In the genomic region with DNA sequence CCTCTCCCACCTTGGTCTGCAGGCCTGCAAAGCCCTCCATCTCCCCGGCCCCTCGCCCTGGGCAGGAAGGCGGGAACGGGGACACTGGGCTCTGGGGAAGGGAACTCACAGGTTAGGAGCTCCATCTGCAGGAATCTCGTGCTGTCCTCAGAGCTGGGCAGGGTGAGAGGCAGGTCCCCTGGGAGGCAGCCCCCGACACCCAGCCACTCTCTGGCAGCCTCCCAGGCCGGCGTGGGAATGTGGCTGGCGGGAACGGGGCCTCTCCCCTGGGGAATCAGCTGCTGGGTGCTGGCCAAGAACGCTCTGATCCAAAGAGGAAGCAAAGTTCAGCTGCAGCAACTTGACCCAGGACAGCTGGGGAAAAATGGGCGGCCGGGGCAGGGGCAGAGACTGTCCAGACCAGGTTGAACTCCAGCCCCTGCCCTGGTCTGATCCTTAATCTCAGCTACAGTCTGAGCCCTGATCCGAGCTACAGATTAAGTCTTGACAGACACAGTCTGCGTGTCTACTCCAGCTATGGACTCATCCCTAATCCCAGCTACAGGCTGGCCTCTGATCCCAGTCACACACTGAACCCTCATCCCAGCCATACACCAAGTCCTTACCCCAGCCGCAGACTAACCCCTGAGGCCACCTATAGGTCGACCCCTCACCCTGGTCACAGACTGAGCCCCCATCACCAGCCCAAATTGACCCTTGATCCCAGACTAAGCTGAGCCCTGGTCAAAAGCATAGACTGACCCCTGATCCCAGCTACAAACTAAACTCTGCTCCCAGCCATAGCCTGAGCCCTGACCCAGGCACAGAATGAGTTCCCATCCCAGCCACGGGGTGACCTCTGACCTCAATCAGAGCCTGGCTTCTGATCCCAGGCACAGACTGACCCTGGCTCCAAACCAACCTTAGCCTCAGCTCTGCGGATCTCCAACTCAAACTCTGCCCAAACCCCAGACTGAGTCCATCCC, we compare ENCODE assay signal across 8 cellular contexts. TPM values are rescaled to one million over a fixed set of nuclear protein-coding genes. Genes with fewer than 3 reads are reported as not detected.
DNase-seq lines count a peak whose midpoint lies in the region; ATAC-seq and TF ChIP-seq lines count a peak whose summit lies in the region.

No MANE protein-coding gene starts in this region.

- no peaks in the 10 kb centered on the region for H3K9me3 Mint-ChIP-seq in effector memory CD8-positive, alpha-beta T cell

- peak; percentile 55 for DNase-seq in CD1c-positive myeloid dendritic cell (ENCODE audit: extremely low spot score)
- peak; percentile 46 for DNase-seq in KBM-7
- DNase-seq in T47D (ENCODE audit: low read depth in 1 of 2, low spot score in 1 of 2) = peak; percentile 76 to 96
- DNase-seq in right lobe of liver = peak; percentile 94 to 98 (median 95)
- no peak for DNase-seq in GM20000 (ENCODE audit: low spot score)
- DNase-seq in effector memory CD8-positive, alpha-beta T cell = no peak
- no peak for DNase-seq in H4 (ENCODE audit: low spot score)

- no peak overlapping the region for H3K4me3 Mint-ChIP-seq in effector memory CD8-positive, alpha-beta T cell

- TF ChIP-seq CTCF in right lobe of liver (IDR thresholded peaks at IDR 0.05) (peak; percentile 35 to 53 (median 44)), GM20000 (IDR thresholded peaks at IDR 0.05; ENCODE audit: extremely low read depth, missing control alignments) (no peak)

- intact Hi-C loops in right lobe of liver (cut with DNase I) = loop anchor here in 1 of 2 donors (5.0 to 10.0 kb wide), 2 partner anchors 81 to 138 kb away; a partner anchor contains a TSS

- H3K27me3 ChIP-seq in right lobe of liver = no peaks in the 10 kb centered on the region

- peaks cover 5 to 6% of the 10 kb centered on the region in 2 donors for H3K4me1 Mint-ChIP-seq in effector memory CD8-positive, alpha-beta T cell (ENCODE audit: low read depth in 2 of 2)

- peak overlapping the region in 1 of 3 donors; percentile 28 for H3K4me3 ChIP-seq in right lobe of liver

- 3% methylated on average over 6 of the region's 19 CpGs for WGBS in right lobe of liver (ENCODE audit: insufficient coverage, low coverage, low lambda C conversion rate, missing lambda C conversion rate)

- no peaks in the 10 kb centered on the region for H3K9me3 ChIP-seq in right lobe of liver

- TF ChIP-seq POLR2A in right lobe of liver (IDR thresholded peaks at IDR 0.05) = no peak

- no peak overlapping the region for H3K27ac Mint-ChIP-seq in effector memory CD8-positive, alpha-beta T cell

- peaks cover 0 to 27% of the 10 kb centered on the region in 2 donors for H3K27me3 Mint-ChIP-seq in effector memory CD8-positive, alpha-beta T cell

- peaks cover 0 to 52% (median 22%) of the 10 kb centered on the region in 4 donors for H3K4me1 ChIP-seq in right lobe of liver

- ATAC-seq in right lobe of liver (peak; percentile 58 to 67 (median 63)), GM18502 (IDR thresholded peaks at IDR 0.05; ENCODE audit: poor library complexity, unreplicated experiment) (no peak)
- ATAC-seq in effector memory CD8-positive, alpha-beta T cell (replicated peaks) = no peak

- peaks cover 5% of the 10 kb centered on the region for H3K36me3 Mint-ChIP-seq in effector memory CD8-positive, alpha-beta T cell (ENCODE audit: insufficient read depth)

- H3K36me3 ChIP-seq in right lobe of liver = no peaks in the 10 kb centered on the region

- peak overlapping the region; percentile 33 to 80 (median 74) for H3K27ac ChIP-seq in right lobe of liver

- in situ Hi-C loops in KBM-7 (cut with MboI; ENCODE audit: low pct_unique_long_range_greater_than_20kb, low sequenced_read_pairs) (loop anchor here (10.0 kb wide), 1 partner anchor 121 kb away; no protein-coding TSS in a partner anchor), T47D (cut with HindIII; ENCODE audit: low pct_unique_long_range_greater_than_20kb, low sequenced_read_pairs) (no loop called here)

RNA-seq across cellular contexts. Expression of a gene that starts 37.3 kb away (rescaled TPM):
- total RNA-seq in right lobe of liver = 10 to 100 TPM; 26.7 to 54.2 (median 45.8) TPM
- total RNA-seq in H4 (2014; rRNA removed; shearing (Covaris generic)) = 60.2 and 76.5 TPM in 2 replicates

Comparison
In these comparisons a context has a peak if more than half of its experiments do, and no peak if none do; other contexts are left out.
1. DNase-seq: peak in CD1c-positive myeloid dendritic cell (single experiment), KBM-7 (single experiment), T47D (2 of 2) and right lobe of liver (3 of 3); none in GM20000 (single experiment), effector memory CD8-positive, alpha-beta T cell (0 of 3) and H4 (single experiment).
2. ATAC-seq: peak in right lobe of liver (4 of 4); none in effector memory CD8-positive, alpha-beta T cell (single experiment) and GM18502 (single experiment).